8 cellular contexts compared by ENCODE assay signal in the genomic region with DNA sequence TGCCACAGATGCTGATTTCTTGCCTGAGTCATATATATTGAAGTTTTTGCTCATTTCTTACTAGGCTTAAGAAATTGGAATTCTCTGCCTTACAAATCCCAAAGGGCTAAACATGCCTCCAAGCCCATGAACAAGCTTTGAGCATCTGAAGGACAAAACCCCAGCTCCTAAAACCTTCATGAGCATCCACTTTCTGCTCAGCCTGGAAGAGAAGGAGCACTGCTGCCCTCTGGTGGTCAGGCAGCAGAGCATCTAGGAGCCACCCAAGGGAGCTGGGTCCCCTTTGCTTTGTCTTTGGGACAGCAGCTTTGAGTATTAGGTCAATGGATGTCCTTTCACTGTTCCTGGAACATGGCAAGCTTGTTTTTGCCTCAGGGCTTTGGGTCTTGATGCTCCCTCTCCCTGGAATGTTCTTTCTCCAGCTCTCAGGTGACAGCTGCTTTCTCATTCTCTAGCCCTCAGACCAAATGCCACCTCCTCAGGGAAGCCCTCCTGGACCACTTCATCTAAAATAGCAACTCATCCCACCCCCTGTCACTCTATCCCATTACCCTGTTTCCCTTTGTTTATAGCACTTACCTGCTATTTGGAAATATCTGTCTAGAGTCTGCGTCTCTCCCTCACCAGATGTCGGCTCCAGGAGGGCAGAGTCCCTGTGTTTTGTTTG. TPM values are rescaled to one million over a fixed set of nuclear protein-coding genes. Genes with fewer than 3 reads are reported as not detected.
A peak's percentile ranks its signal among the peaks of the same experiment; 100 is the strongest.
DNase-seq lines count a peak whose midpoint lies in the region; ATAC-seq and TF ChIP-seq lines count a peak whose summit lies in the region.

No MANE protein-coding gene starts in this region.

- ATAC-seq in HCT116, result peak; percentile 94
- peak; percentile 71 to 79 for ATAC-seq in activated CD4-positive, CD25-positive, alpha-beta regulatory T cell treated with anti-CD3 and anti-CD28 coated beads, Interleukin-2, amount 50 U/mL, for 24 hours
- peak; percentile 65 for ATAC-seq in central memory CD8-positive, alpha-beta T cell (replicated peaks; ENCODE audit: extremely low read depth, poor library complexity, severe bottlenecking)
- ATAC-seq in left colon, result peak; percentile 82
- ATAC-seq in HG03565 (IDR thresholded peaks at IDR 0.05; ENCODE audit: unreplicated experiment), result no peak

- BruUV-seq in HCT116 (replicated peaks; lab: Mats Ljungman, UMichigan), result no TSS peak

- no peak overlapping the region for H3K4me3 ChIP-seq in HCT116 (replicated peaks in 1 of 2; ENCODE audit: low read depth in 1 of 2, low read length in 2 of 2)

- no peak overlapping the region for H3K4me3 Mint-ChIP-seq in central memory CD8-positive, alpha-beta T cell

- RAD21 ChIA-PET in HCT116 (lab: Charles Lee; ENCODE audit: low non-redundant PET in 1 of 2, low total read pairs in 2 of 2, uncharacterized antibody in 2 of 2, unreplicated experiment in 2 of 2), result interaction anchor here (0.6 to 2.9 kb wide), 16 partner anchors 27 to 386 kb away, joined by 3 to 75 read pairs (median 5); a partner anchor contains a TSS

- H3K9me3 Mint-ChIP-seq in central memory CD8-positive, alpha-beta T cell, result no peaks in the 10 kb centered on the region

- peak; percentile 68 for DNase-seq in HCT116 (ENCODE audit: low read depth, low spot score)
- peak; percentile 32 for DNase-seq in NCI-H446 treated with DMSO at 0.1 percent for 48 hours (lab: John Stamatoyannopoulos, UW)
- DNase-seq in central memory CD8-positive, alpha-beta T cell (ENCODE audit: low spot score in 2 of 2), result peak; percentile 52 to 67
- DNase-seq in left colon, result peak; percentile 56 to 60
- DNase-seq in stimulated activated CD4-positive, alpha-beta T cell treated with anti-CD3 and anti-CD28 coated beads, Interleukin-2, amount 100 ng/mL, for 24 hours, result peak; percentile 84 to 86

- no peaks in the 10 kb centered on the region for H3K27me3 ChIP-seq in HCT116 (ENCODE audit: insufficient read depth, low read length)

- no peaks in the 10 kb centered on the region for H3K9me2 ChIP-seq in HCT116 (ENCODE audit: insufficient read depth)

- no peaks in the 10 kb centered on the region for H3K79me2 ChIP-seq in HCT116 (ENCODE audit: insufficient read depth, low read length)

- TF ChIP-seq CTCF in C4-2B (conservative IDR thresholded peaks at IDR 0.05) (peak; percentile 97), HCT116 (IDR thresholded peaks at IDR 0.05 in 2 of 3, conservative IDR thresholded peaks at IDR 0.05 in 1 of 3; ENCODE audit: borderline replicate concordance in 1 of 3, insufficient read depth in 1 of 3, low read depth in 2 of 3, low read length in 2 of 3) (peak; percentile 96 to 98 (median 97))

- TF ChIP-seq POLR2A in HCT116 (IDR thresholded peaks at IDR 0.05; ENCODE audit: borderline replicate concordance, extremely low read depth, insufficient read depth, insufficient read length), result no peak

- CTCF ChIA-PET in HCT116 (lab: Charles Lee), result interaction anchor here (0.6 to 6.6 kb wide), 52 partner anchors 9 to 448 kb away, joined by 3 to 339 read pairs (median 5); no protein-coding TSS in a partner anchor

- H3K4me1 Mint-ChIP-seq in central memory CD8-positive, alpha-beta T cell, result no peaks in the 10 kb centered on the region

- no peaks in the 10 kb centered on the region for H4K20me1 ChIP-seq in HCT116 (ENCODE audit: insufficient read depth)

- no peak overlapping the region for H3K9ac ChIP-seq in HCT116 (ENCODE audit: low read length)

- intact Hi-C loops in HCT116 (cut with micrococcal nuclease) (loop anchor here (1.0 to 5.0 kb wide), 4 partner anchors 58 to 385 kb away; no protein-coding TSS in a partner anchor), left colon (cut with DNase I, micrococcal nuclease) (loop anchor here (5.0 kb wide), 3 partner anchors 55 to 185 kb away; no protein-coding TSS in a partner anchor)

- no peak overlapping the region for H3K27ac ChIP-seq in C4-2B
- no peak overlapping the region for H3K27ac ChIP-seq in HCT116 (ENCODE audit: low read depth, low read length)

- H2AFZ ChIP-seq in HCT116 (ENCODE audit: low read depth, low read length, poor library complexity, severe bottlenecking), result no peak overlapping the region

- no peaks in the 10 kb centered on the region for H3K36me3 ChIP-seq in HCT116 (ENCODE audit: control insufficient read depth in 1 of 2, insufficient read depth in 2 of 2, low read length in 2 of 2)

- POLR2A ChIA-PET in HCT116 (lab: Charles Lee), result interaction anchor here (0.6 to 2.5 kb wide), 3 partner anchors 59 to 318 kb away, joined by 3 to 17 read pairs (median 7); no protein-coding TSS in a partner anchor

- no peaks in the 10 kb centered on the region for H3K27me3 Mint-ChIP-seq in central memory CD8-positive, alpha-beta T cell

- peaks cover 3% of the 10 kb centered on the region for H3K36me3 Mint-ChIP-seq in central memory CD8-positive, alpha-beta T cell (ENCODE audit: insufficient read depth)

- peaks cover 6 to 10% of the 10 kb centered on the region in 2 experiments; a peak in 3 of 4 replicates for H3K4me1 ChIP-seq in HCT116 (ENCODE audit: control insufficient read depth in 1 of 2, insufficient read depth in 2 of 2, low read length in 2 of 2)

- H3K4me2 ChIP-seq in HCT116 (ENCODE audit: low read length), result peak overlapping the region; percentile 2; the same call in 1 of the 2 replicates

- peak; percentile 98 for TF ChIP-seq RAD21 in HCT116 (IDR thresholded peaks at IDR 0.05; ENCODE audit: low read depth)

- no peak overlapping the region for H3K27ac Mint-ChIP-seq in central memory CD8-positive, alpha-beta T cell (ENCODE audit: low read depth)

- H3K9me3 ChIP-seq in HCT116 (ENCODE audit: control insufficient read depth in 1 of 2, insufficient read depth in 1 of 2, low read depth in 1 of 2, low read length in 2 of 2), result no peaks in the 10 kb centered on the region

TF ChIP-seq in HCT116, 20 proteins besides CTCF, POLR2A, EP300 and RAD21:
- TF ChIP-seq, protein P1, sequence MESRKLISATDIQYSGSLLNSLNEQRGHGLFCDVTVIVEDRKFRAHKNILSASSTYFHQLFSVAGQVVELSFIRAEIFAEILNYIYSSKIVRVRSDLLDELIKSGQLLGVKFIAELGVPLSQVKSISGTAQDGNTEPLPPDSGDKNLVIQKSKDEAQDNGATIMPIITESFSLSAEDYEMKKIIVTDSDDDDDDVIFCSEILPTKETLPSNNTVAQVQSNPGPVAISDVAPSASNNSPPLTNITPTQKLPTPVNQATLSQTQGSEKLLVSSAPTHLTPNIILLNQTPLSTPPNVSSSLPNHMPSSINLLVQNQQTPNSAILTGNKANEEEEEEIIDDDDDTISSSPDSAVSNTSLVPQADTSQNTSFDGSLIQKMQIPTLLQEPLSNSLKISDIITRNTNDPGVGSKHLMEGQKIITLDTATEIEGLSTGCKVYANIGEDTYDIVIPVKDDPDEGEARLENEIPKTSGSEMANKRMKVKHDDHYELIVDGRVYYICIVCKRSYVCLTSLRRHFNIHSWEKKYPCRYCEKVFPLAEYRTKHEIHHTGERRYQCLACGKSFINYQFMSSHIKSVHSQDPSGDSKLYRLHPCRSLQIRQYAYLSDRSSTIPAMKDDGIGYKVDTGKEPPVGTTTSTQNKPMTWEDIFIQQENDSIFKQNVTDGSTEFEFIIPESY (IDR thresholded peaks at IDR 0.05; ENCODE audit: extremely low read depth, insufficient replicate concordance, low read length), result no peak
- TF ChIP-seq SP1 (IDR thresholded peaks at IDR 0.05; ENCODE audit: low read depth) (no peak), FOSL1 (IDR thresholded peaks at IDR 0.05; ENCODE audit: low read depth) (no peak)

RNA-seq across cellular contexts. Expression of a gene that starts 25.7 kb away (rescaled TPM):
- total RNA-seq in HCT116 (2021; ENCODE audit: unreplicated experiment), result 0.22 TPM
- polyA plus RNA-seq in HCT116 (2012), result 0.11 and 0.16 TPM in 2 replicates
- 1 to 10 TPM in 1 of 2 donors, under 1 TPM in 1; 0.34 to 2.3 TPM for total RNA-seq in left colon

RNA-seq across cellular contexts. Expression of a gene that starts 34.2 kb away (rescaled TPM):
- total RNA-seq in HCT116 (2021; ENCODE audit: unreplicated experiment) (not detected), left colon (not detected)
- polyA plus RNA-seq in HCT116 (2012), result 0.02 TPM in 1 of 2 replicates, not detected in the other

RNA-seq across cellular contexts. Expression of a gene that starts 46.2 kb away (rescaled TPM):
- total RNA-seq in HCT116 (2021; ENCODE audit: unreplicated experiment), result 0.12 TPM
- not detected in 2 replicates for polyA plus RNA-seq in HCT116 (2012)
- 10 to 100 TPM; 20.7 to 57.4 TPM for total RNA-seq in left colon

Comparison
In these comparisons a context has a peak if more than half of its experiments do, and no peak if none do; other contexts are left out.
1. DNase-seq: peak in every context shown above with its lines; median percentile 85 in stimulated activated CD4-positive, alpha-beta T cell treated with anti-CD3 and anti-CD28 coated beads, Interleukin-2, amount 100 ng/mL, for 24 hours; 68 in HCT116; 60 in central memory CD8-positive, alpha-beta T cell; 58 in left colon; 32 in NCI-H446 treated with DMSO at 0.1 percent for 48 hours.
2. RNA of a gene that starts 46.2 kb away (total RNA-seq): 20.7 to 57.4 TPM in left colon; 0.12 TPM in HCT116 (single experiment); every median in the first group is over 10 times any median in the second.